In genomic region chr13:39603424-39603947, GRCh38 we compare ENCODE assay signal across 8 cellular contexts. TPM values are rescaled to one million over a fixed set of nuclear protein-coding genes. Genes with fewer than 3 reads are reported as not detected.
A peak's percentile ranks its signal among the peaks of the same experiment; 100 is the strongest.
DNase-seq lines count a peak whose midpoint lies in the region; ATAC-seq and TF ChIP-seq lines count a peak whose summit lies in the region.

No MANE protein-coding gene starts in this region.

- H3K4me1 ChIP-seq in lower lobe of right lung (peaks cover 4% of the 10 kb centered on the region), upper lobe of right lung (peaks cover 8% of the 10 kb centered on the region)

- H3K4me3 Mint-ChIP-seq in activated CD4-positive, alpha-beta T cell treated with anti-CD3 and anti-CD28 coated beads, Interleukin-2, amount 10 ng/mL, durations not matched to agents 24 days and 14 days, result peak overlapping the region; percentile 86

- no peak for TF ChIP-seq CTCF in coronary artery (IDR thresholded peaks at IDR 0.05)
- TF ChIP-seq CTCF in lower lobe of right lung (IDR thresholded peaks at IDR 0.05), result no peak
- no peak for TF ChIP-seq CTCF in upper lobe of right lung (IDR thresholded peaks at IDR 0.05)

- no peaks in the 10 kb centered on the region for H3K36me3 Mint-ChIP-seq in activated CD4-positive, alpha-beta T cell treated with anti-CD3 and anti-CD28 coated beads, Interleukin-2, amount 10 ng/mL, durations not matched to agents 24 days and 14 days (ENCODE audit: low read depth)

- no peaks in the 10 kb centered on the region for H3K9me3 Mint-ChIP-seq in activated CD4-positive, alpha-beta T cell treated with anti-CD3 and anti-CD28 coated beads, Interleukin-2, amount 10 ng/mL, durations not matched to agents 24 days and 14 days

- H3K4me3 ChIP-seq in coronary artery (peak overlapping the region; percentile 92), lower lobe of right lung (peak overlapping the region; percentile 88), upper lobe of right lung (peak overlapping the region; percentile 89)

- ATAC-seq in HG02623 (IDR thresholded peaks at IDR 0.05; ENCODE audit: unreplicated experiment) (peak; percentile 28), lower lobe of right lung (peak; percentile 23 to 35), upper lobe of right lung (peak; percentile 4)

- peak overlapping the region; percentile 80 to 94 for H3K27ac ChIP-seq in coronary artery
- peak overlapping the region; percentile 90 for H3K27ac ChIP-seq in lower lobe of right lung
- H3K27ac ChIP-seq in upper lobe of right lung, result peak overlapping the region; percentile 87

- intact Hi-C loops in activated CD4-positive, alpha-beta T cell treated with anti-CD3 and anti-CD28 coated beads, Interleukin-2, amount 10 ng/mL, durations not matched to agents 24 days and 14 days (cut with micrococcal nuclease), result loop anchor here (2.0 to 5.0 kb wide), 3 partner anchors 54 to 1256 kb away; partner anchors contain the start of genes COG6, NHLRC3, PROSER1 and UFM1
- intact Hi-C loops in lower lobe of right lung (cut with DNase I) (no loop called here), upper lobe of right lung (cut with DNase I) (loop anchor here (10.0 kb wide), 1 partner anchor 189 kb away; no protein-coding TSS in a partner anchor)

- H3K9me3 ChIP-seq in lower lobe of right lung (no peaks in the 10 kb centered on the region), upper lobe of right lung (no peaks in the 10 kb centered on the region)

- peaks cover 14% of the 10 kb centered on the region for H3K4me1 Mint-ChIP-seq in activated CD4-positive, alpha-beta T cell treated with anti-CD3 and anti-CD28 coated beads, Interleukin-2, amount 10 ng/mL, durations not matched to agents 24 days and 14 days

- peaks cover 72% of the 10 kb centered on the region for H3K27me3 Mint-ChIP-seq in activated CD4-positive, alpha-beta T cell treated with anti-CD3 and anti-CD28 coated beads, Interleukin-2, amount 10 ng/mL, durations not matched to agents 24 days and 14 days

- peak overlapping the region; percentile 42 for H3K27ac Mint-ChIP-seq in activated CD4-positive, alpha-beta T cell treated with anti-CD3 and anti-CD28 coated beads, Interleukin-2, amount 10 ng/mL, durations not matched to agents 24 days and 14 days

- H3K36me3 ChIP-seq in lower lobe of right lung, result no peaks in the 10 kb centered on the region
- no peaks in the 10 kb centered on the region for H3K36me3 ChIP-seq in upper lobe of right lung

- H3K27me3 ChIP-seq in lower lobe of right lung (ENCODE audit: low read depth), result no peaks in the 10 kb centered on the region
- H3K27me3 ChIP-seq in upper lobe of right lung, result no peaks in the 10 kb centered on the region

- DNase-seq in activated CD4-positive, alpha-beta T cell treated with anti-CD3 and anti-CD28 coated beads, Interleukin-2, amount 10 ng/mL, durations not matched to agents 24 days and 14 days, result no peak
- no peak for DNase-seq in activated CD4-positive, alpha-beta T cell treated with anti-CD3 and anti-CD28 coated beads, Interleukin-2, amount 50 U/mL, for 4 hours
- DNase-seq in NCI-H748 treated with DMSO at 0.1 percent for 48 hours (lab: John Stamatoyannopoulos, UW) (peak; percentile 45), coronary artery (ENCODE audit: low spot score) (no peak), lower lobe of right lung (no peak), upper lobe of right lung (no peak), medulla oblongata (ENCODE audit: extremely low spot score) (no peak)

RNA-seq across cellular contexts. Expression of gene LHFPL6, which starts 0.5 kb away (rescaled TPM):
- 4.8 TPM in 2 replicates for total RNA-seq in activated CD4-positive, alpha-beta T cell treated with anti-CD3 and anti-CD28 coated beads, Interleukin-2, amount 10 ng/mL, durations not matched to agents 24 days and 14 days
- total RNA-seq in lower lobe of right lung (68.7 TPM), upper lobe of right lung (80.0 TPM)

RNA-seq across cellular contexts. Expression of gene COG6, which starts 52.0 kb away (rescaled TPM):
- total RNA-seq in activated CD4-positive, alpha-beta T cell treated with anti-CD3 and anti-CD28 coated beads, Interleukin-2, amount 10 ng/mL, durations not matched to agents 24 days and 14 days, result 24.3 and 30.3 TPM in 2 replicates
- total RNA-seq in lower lobe of right lung, result 28.6 TPM
- total RNA-seq in upper lobe of right lung, result 34.4 TPM

Comparison
In these comparisons a context has a peak if more than half of its experiments do, and no peak if none do; other contexts are left out.
1. RNA of gene LHFPL6, which starts 0.5 kb away (total RNA-seq): 80.0 TPM in upper lobe of right lung (single experiment) and 68.7 TPM in lower lobe of right lung (single experiment); 4.8 TPM in activated CD4-positive, alpha-beta T cell treated with anti-CD3 and anti-CD28 coated beads, Interleukin-2, amount 10 ng/mL, durations not matched to agents 24 days and 14 days; every median in the first group is over 10 times any median in the second.
2. Peak in every context shown above with its lines, with median percentiles within 50 percentile points of each other: ATAC-seq, H3K27ac ChIP-seq and H3K4me3 ChIP-seq.